ENCODE assay signal across 8 cellular contexts in genomic region chr5:122704247-122705036, GRCh38.
DNase-seq lines count a peak whose midpoint lies in the region; ATAC-seq and TF ChIP-seq lines count a peak whose summit lies in the region.

No MANE protein-coding gene starts in this region.

- no peak overlapping the region for H3K27ac Mint-ChIP-seq in CD4-positive, alpha-beta memory T cell
- H3K27ac Mint-ChIP-seq in activated naive CD4-positive, alpha-beta T cell treated with anti-CD3 and anti-CD28 coated beads, Interleukin-2, amount 50 U/mL, for 72 hours, result no peak overlapping the region

- no peaks in the 10 kb centered on the region for H3K4me1 ChIP-seq in CD4-positive, alpha-beta memory T cell (ENCODE audit: insufficient read depth, low read length)

- H3K4me3 Mint-ChIP-seq in CD4-positive, alpha-beta memory T cell, result no peak overlapping the region

- peaks cover 0 to 1% (median 0%) of the 10 kb centered on the region in 4 donors for H3K4me1 Mint-ChIP-seq in CD4-positive, alpha-beta memory T cell

- ATAC-seq in activated naive CD4-positive, alpha-beta T cell treated with anti-CD3 and anti-CD28 coated beads, Interleukin-2, amount 50 U/mL, for 72 hours, result no peak

- no peak overlapping the region for H3K9ac ChIP-seq in SU-DHL-6 (ENCODE audit: low read length)

- no peaks in the 10 kb centered on the region for H3K36me3 ChIP-seq in CD4-positive, alpha-beta memory T cell (ENCODE audit: insufficient read depth, low read length)
- H3K36me3 ChIP-seq in SU-DHL-6 (ENCODE audit: low read length), result no peaks in the 10 kb centered on the region

- H4K20me1 ChIP-seq in SU-DHL-6 (ENCODE audit: low read depth, low read length), result no peaks in the 10 kb centered on the region

- intact Hi-C loops in CD4-positive, alpha-beta memory T cell (cut with micrococcal nuclease), result no loop called here

- no peak overlapping the region for H3K4me2 ChIP-seq in SU-DHL-6 (ENCODE audit: low read depth, low read length, poor library complexity, severe bottlenecking)

- no peaks in the 10 kb centered on the region for H3K36me3 Mint-ChIP-seq in CD4-positive, alpha-beta memory T cell
- H3K36me3 Mint-ChIP-seq in activated naive CD4-positive, alpha-beta T cell treated with anti-CD3 and anti-CD28 coated beads, Interleukin-2, amount 50 U/mL, for 72 hours, result no peaks in the 10 kb centered on the region

- no peaks in the 10 kb centered on the region for H3K9me2 ChIP-seq in SU-DHL-6 (replicated peaks; ENCODE audit: insufficient read depth, low read length)

- CTCF ChIA-PET in CD4-positive, alpha-beta memory T cell (lab: Charles Lee; ENCODE audit: partially characterized antibody), result interaction anchor here (0.8 to 2.6 kb wide), 12 partner anchors 9 to 906 kb away, joined by 3 to 9 read pairs (median 4); partner anchors contain the start of genes SNX2 and SNX24

- POLR2A ChIA-PET in CD4-positive, alpha-beta memory T cell (lab: Charles Lee; ENCODE audit: partially characterized antibody), result no interaction called here

- no peaks in the 10 kb centered on the region for H3K27me3 ChIP-seq in CD4-positive, alpha-beta memory T cell (ENCODE audit: insufficient read depth, low read length)
- H3K27me3 ChIP-seq in SU-DHL-6 (ENCODE audit: low read length), result no peaks in the 10 kb centered on the region

- H3K27me3 Mint-ChIP-seq in CD4-positive, alpha-beta memory T cell, result peaks cover 2% of the 10 kb centered on the region in 2 donors

- no peaks in the 10 kb centered on the region for H3K9me3 ChIP-seq in CD4-positive, alpha-beta memory T cell (ENCODE audit: control insufficient read depth in 1 of 2, low read length in 2 of 2)
- H3K9me3 ChIP-seq in SU-DHL-6 (ENCODE audit: insufficient read depth, low read length), result no peaks in the 10 kb centered on the region

- no peaks in the 10 kb centered on the region for H3K79me2 ChIP-seq in SU-DHL-6 (ENCODE audit: insufficient read depth, low read length)

- no peak overlapping the region for H3K27ac ChIP-seq in CD4-positive, alpha-beta memory T cell (ENCODE audit: low read depth, low read length)
- no peak overlapping the region for H3K27ac ChIP-seq in SU-DHL-6 (ENCODE audit: low read depth, low read length)

- TF ChIP-seq CTCF in SU-DHL-6 (IDR thresholded peaks at IDR 0.05; ENCODE audit: insufficient read depth, low read length, poor library complexity, severe bottlenecking), result peak; percentile 57

- no peak overlapping the region for H2AFZ ChIP-seq in SU-DHL-6 (ENCODE audit: low read depth, low read length, severe bottlenecking)

- H3F3A ChIP-seq in SU-DHL-6 (ENCODE audit: insufficient read depth), result peaks cover 3% of the 10 kb centered on the region; the same call in 1 of the 2 replicates

- H3K9me3 Mint-ChIP-seq in CD4-positive, alpha-beta memory T cell, result no peaks in the 10 kb centered on the region
- no peaks in the 10 kb centered on the region for H3K9me3 Mint-ChIP-seq in activated naive CD4-positive, alpha-beta T cell treated with anti-CD3 and anti-CD28 coated beads, Interleukin-2, amount 50 U/mL, for 72 hours

- peak in 3 of 5 donors; percentile 3 to 13 (median 7) for DNase-seq in CD4-positive, alpha-beta memory T cell
- DNase-seq in HuH-7 (ENCODE audit: low spot score), result peak; percentile 18
- peak; percentile 16 for DNase-seq in globus pallidus (ENCODE audit: low spot score)
- DNase-seq in skeletal muscle cell (ENCODE audit: low read depth), result peak; percentile 28
- no peak for DNase-seq in NCI-H1105 (lab: John Stamatoyannopoulos, UW)
- DNase-seq in activated naive CD4-positive, alpha-beta T cell treated with anti-CD3 and anti-CD28 coated beads, Interleukin-2, amount 50 U/mL, for 72 hours (ENCODE audit: low spot score in 2 of 2), result no peak
- no peak for DNase-seq in HPDE6-E6E7 (ENCODE audit: extremely low spot score)

- no peak overlapping the region for H3K4me3 ChIP-seq in CD4-positive, alpha-beta memory T cell (ENCODE audit: low read length in 2 of 2)
- no peak overlapping the region for H3K4me3 ChIP-seq in SU-DHL-6 (ENCODE audit: insufficient read depth, low read length, poor library complexity, severe bottlenecking)
- no peak overlapping the region for H3K4me3 ChIP-seq in skeletal muscle cell (ENCODE audit: low read depth, low read length)

Comparison
In these comparisons a context has a peak if more than half of its experiments do, and no peak if none do; other contexts are left out.
1. DNase-seq: peak in CD4-positive, alpha-beta memory T cell (3 of 5), HuH-7 (single experiment), globus pallidus (single experiment) and skeletal muscle cell (single experiment); none in NCI-H1105 (single experiment), activated naive CD4-positive, alpha-beta T cell treated with anti-CD3 and anti-CD28 coated beads, Interleukin-2, amount 50 U/mL, for 72 hours (0 of 2) and HPDE6-E6E7 (single experiment).